ENCODE assay signal across 8 cellular contexts in the genomic region with DNA sequence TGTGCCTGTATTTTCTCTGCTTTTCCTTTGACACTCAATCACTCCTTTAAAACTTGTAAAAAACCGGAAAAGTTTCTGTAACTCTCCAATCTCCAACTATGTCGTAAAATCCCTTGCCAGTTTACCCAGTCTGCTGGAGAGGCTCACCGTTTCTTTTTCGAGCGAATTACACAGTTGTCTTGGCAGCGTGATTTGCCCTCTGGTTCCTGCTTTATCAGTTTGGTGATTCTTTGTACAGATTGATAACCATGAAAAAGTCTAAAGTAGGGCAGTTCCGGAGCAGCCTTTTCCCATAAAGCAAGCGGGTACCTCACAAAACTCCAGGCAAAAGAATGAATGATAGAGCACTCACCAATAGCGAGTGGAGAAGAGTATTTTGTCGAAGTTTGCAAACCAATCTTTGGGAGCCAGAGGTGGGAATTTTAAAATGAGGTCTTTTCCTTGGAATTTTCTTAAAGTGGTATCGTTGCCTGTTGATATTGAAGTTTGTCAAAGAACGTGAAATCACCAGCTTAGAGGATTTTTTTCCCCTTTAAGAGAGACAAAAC. TPM values are rescaled to one million over a fixed set of nuclear protein-coding genes. Genes with fewer than 3 reads are reported as not detected.
DNase-seq lines count a peak whose midpoint lies in the region; ATAC-seq, FAIRE-seq and TF ChIP-seq lines count a peak whose summit lies in the region.

Gene TTC23 (minus strand): TSS at position 312 of the 548 bp plus-strand sequence. CDS start 20,869 bp downstream, outside the sequence.

- DNase-seq in activated naive CD4-positive, alpha-beta T cell treated with Interleukin-2 at 50 U/mL for 16 hours, result no peak
- peak; percentile 92 for DNase-seq in fibroblast of the aortic adventitia (ENCODE audit: low read depth)
- DNase-seq in naive thymus-derived CD8-positive, alpha-beta T cell, result no peak
- DNase-seq in germinal center (ENCODE audit: low spot score), result no peak

- H3K4me1 Mint-ChIP-seq in activated naive CD4-positive, alpha-beta T cell treated with anti-CD3 and anti-CD28 coated beads, Interleukin-2, amount 50 U/mL, for 24 hours, result peaks cover 26% of the 10 kb centered on the region
- H3K4me1 Mint-ChIP-seq in naive thymus-derived CD8-positive, alpha-beta T cell, result peaks cover 23 to 34% (median 29%) of the 10 kb centered on the region in 4 donors

- FAIRE-seq in TTC549 (lab: Jason Lieb, UNC), result peak; percentile 99

- H3K27ac Mint-ChIP-seq in activated naive CD4-positive, alpha-beta T cell treated with anti-CD3 and anti-CD28 coated beads, Interleukin-2, amount 50 U/mL, for 24 hours, result no peak within 1 kb of the TSS
- peak within 1 kb of the TSS in 3 of 10 donors; percentile 84 to 91 (median 89) for H3K27ac Mint-ChIP-seq in naive thymus-derived CD8-positive, alpha-beta T cell

- POLR2A ChIA-PET in naive thymus-derived CD8-positive, alpha-beta T cell (lab: Charles Lee), result no interaction called here

- peaks cover 5% of the 10 kb centered on the region for H3K9me3 Mint-ChIP-seq in activated naive CD4-positive, alpha-beta T cell treated with anti-CD3 and anti-CD28 coated beads, Interleukin-2, amount 50 U/mL, for 24 hours
- H3K9me3 Mint-ChIP-seq in naive thymus-derived CD8-positive, alpha-beta T cell, result peaks cover 0 to 6% (median 2%) of the 10 kb centered on the region in 9 donors

- peak within 1 kb of the TSS; percentile 93 for H3K4me3 Mint-ChIP-seq in activated naive CD4-positive, alpha-beta T cell treated with anti-CD3 and anti-CD28 coated beads, Interleukin-2, amount 50 U/mL, for 24 hours
- H3K4me3 Mint-ChIP-seq in naive thymus-derived CD8-positive, alpha-beta T cell, result peak within 1 kb of the TSS in 9 of 10 donors; percentile 86 to 93 (median 92)

- no peak for ATAC-seq in naive thymus-derived CD8-positive, alpha-beta T cell
- no peak for ATAC-seq in GM18909 (IDR thresholded peaks at IDR 0.05; ENCODE audit: poor library complexity, unreplicated experiment)
- ATAC-seq in HG02840 (IDR thresholded peaks at IDR 0.05; ENCODE audit: low FRiP score, unreplicated experiment), result no peak

- H3K4me3 ChIP-seq in fibroblast of the aortic adventitia (ENCODE audit: low read depth, low read length), result peak within 1 kb of the TSS; percentile 89

- TF ChIP-seq CTCF in fibroblast of the aortic adventitia (IDR thresholded peaks at IDR 0.05; ENCODE audit: insufficient read depth, low read length), result no peak

- H3K27me3 Mint-ChIP-seq in activated naive CD4-positive, alpha-beta T cell treated with anti-CD3 and anti-CD28 coated beads, Interleukin-2, amount 50 U/mL, for 24 hours, result no peaks in the 10 kb centered on the region
- H3K27me3 Mint-ChIP-seq in naive thymus-derived CD8-positive, alpha-beta T cell, result no peaks in the 10 kb centered on the region

- H3K36me3 Mint-ChIP-seq in activated naive CD4-positive, alpha-beta T cell treated with anti-CD3 and anti-CD28 coated beads, Interleukin-2, amount 50 U/mL, for 24 hours, result no peaks in the 10 kb centered on the region
- peaks cover 0 to 4% (median 0%) of the 10 kb centered on the region in 3 donors for H3K36me3 Mint-ChIP-seq in naive thymus-derived CD8-positive, alpha-beta T cell

RNA-seq across cellular contexts. Expression of gene TTC23, which starts in this region (rescaled TPM):
- 13.5 and 36.7 TPM in 2 replicates for total RNA-seq in fibroblast of the aortic adventitia (ENCODE audit: low replicate concordance)
- total RNA-seq in naive thymus-derived CD8-positive, alpha-beta T cell, result under 1 TPM; 0.30 to 0.47 TPM
- under 1 TPM in 2 of 3 donors, not detected in 1; 0.15 to 0.82 TPM for polyA plus RNA-seq in naive thymus-derived CD8-positive, alpha-beta T cell
